11 cellular contexts compared by ENCODE assay signal in the genomic region with DNA sequence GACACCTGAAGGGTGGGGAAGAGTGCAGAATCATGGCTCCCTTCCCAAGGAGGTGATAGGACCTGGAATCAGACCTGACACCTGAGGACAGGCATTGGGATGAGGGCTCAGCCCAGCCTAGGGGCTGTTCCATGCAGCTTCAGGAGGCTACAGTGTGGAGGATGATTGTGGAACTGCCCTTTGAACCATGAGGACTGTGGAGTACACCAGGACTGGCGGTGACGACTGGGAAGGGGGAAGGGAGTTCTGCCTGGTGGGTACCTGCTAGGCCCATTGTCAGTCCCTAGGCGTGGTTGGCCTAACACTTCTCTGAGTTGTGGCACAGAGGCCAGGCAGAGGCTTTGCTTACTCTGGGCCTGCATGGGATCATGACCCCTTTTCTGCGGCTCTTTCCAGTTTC.
DNase-seq lines count a peak whose midpoint lies in the region; ATAC-seq and TF ChIP-seq lines count a peak whose summit lies in the region.
"Had no signal": no experiment of that assay in that cellular context is flagged by ENCODE, and none has a peak within 500 bp of the region (broad histone marks: within the 10 kb centered on the region; RNA-seq: fewer than 3 reads in every experiment).

No MANE protein-coding gene starts in this region.

- CTCF ChIA-PET in activated CD4-positive, alpha-beta memory T cell treated with anti-CD3 and anti-CD28 coated beads, Interleukin-2, amount 10 ng/mL, durations not matched to agents 7 days and 5 days (lab: Charles Lee) = no interaction called here

- peaks cover 81% of the 10 kb centered on the region for H4K20me1 ChIP-seq in DND-41 (ENCODE audit: insufficient read depth, low read length)
- H4K20me1 ChIP-seq in hepatocyte (ENCODE audit: insufficient read depth, poor library complexity, severe bottlenecking) = peaks cover 81% of the 10 kb centered on the region

- H3K4me1 Mint-ChIP-seq in activated CD4-positive, alpha-beta memory T cell treated with anti-CD3 and anti-CD28 coated beads, Interleukin-2, amount 10 ng/mL, durations not matched to agents 7 days and 5 days = peaks cover 78% of the 10 kb centered on the region

- H3K9me3 ChIP-seq in DND-41 (ENCODE audit: insufficient read depth, low read length, severe bottlenecking) = no peaks in the 10 kb centered on the region
- no peaks in the 10 kb centered on the region for H3K9me3 ChIP-seq in hepatocyte (ENCODE audit: low read depth)
- H3K9me3 ChIP-seq in spleen = no peaks in the 10 kb centered on the region

- TF ChIP-seq CTCF in DND-41 (IDR thresholded peaks at IDR 0.05; ENCODE audit: borderline replicate concordance, extremely low read depth, low read length, poor library complexity, severe bottlenecking) = no peak
- TF ChIP-seq CTCF in hepatocyte (IDR thresholded peaks at IDR 0.05; ENCODE audit: poor library complexity) = no peak
- no peak for TF ChIP-seq CTCF in spleen (IDR thresholded peaks at IDR 0.05 in 8 of 11, conservative IDR thresholded peaks at IDR 0.05 in 3 of 11)

- H3K27ac Mint-ChIP-seq in activated CD4-positive, alpha-beta memory T cell treated with anti-CD3 and anti-CD28 coated beads, Interleukin-2, amount 10 ng/mL, durations not matched to agents 7 days and 5 days = peak overlapping the region; percentile 93
- H3K27ac Mint-ChIP-seq: GM23338 had no signal

- H3K4me2 ChIP-seq in DND-41 (ENCODE audit: insufficient read depth, low read length) = no peak overlapping the region
- no peak overlapping the region for H3K4me2 ChIP-seq in hepatocyte
- H3K4me2 ChIP-seq: GM23338 had no signal

- H3K27ac ChIP-seq in DND-41 (ENCODE audit: low read length) = peak overlapping the region; percentile 15; the same call in 1 of the 2 replicates
- H3K27ac ChIP-seq in hepatocyte = peak overlapping the region; percentile 31
- H3K27ac ChIP-seq in spleen = peak overlapping the region in 7 of 8 donors; percentile 15 to 83 (median 71)

- H3K79me2 ChIP-seq in DND-41 (ENCODE audit: insufficient read depth, low read length) = peaks cover 95% of the 10 kb centered on the region
- H3K79me2 ChIP-seq in hepatocyte = peaks cover 98% of the 10 kb centered on the region

- no peaks in the 10 kb centered on the region for H3K27me3 Mint-ChIP-seq in activated CD4-positive, alpha-beta memory T cell treated with anti-CD3 and anti-CD28 coated beads, Interleukin-2, amount 10 ng/mL, durations not matched to agents 7 days and 5 days

- intact Hi-C loops in spleen (cut with DNase I; ENCODE audit: low total_unique reads) = no loop called here

- H3K4me1 ChIP-seq in DND-41 (ENCODE audit: insufficient read depth, low read length) (peaks cover 18% of the 10 kb centered on the region; the same call in 1 of the 2 replicates), hepatocyte (ENCODE audit: insufficient read depth) (peaks cover 21% of the 10 kb centered on the region), spleen (peaks cover 38 to 95% (median 79%) of the 10 kb centered on the region in 6 donors)

- no peak overlapping the region for H3K4me3 Mint-ChIP-seq in activated CD4-positive, alpha-beta memory T cell treated with anti-CD3 and anti-CD28 coated beads, Interleukin-2, amount 10 ng/mL, durations not matched to agents 7 days and 5 days
- H3K4me3 Mint-ChIP-seq: GM23338 had no signal

- H2AFZ ChIP-seq in DND-41 (ENCODE audit: low read depth, low read length) (no peak overlapping the region), hepatocyte (no peak overlapping the region)
- H2AFZ ChIP-seq: GM23338 had no signal

- DNase-seq in DND-41 = no peak
- DNase-seq in activated CD4-positive, alpha-beta memory T cell treated with anti-CD3 and anti-CD28 coated beads, Interleukin-2, amount 10 ng/mL, durations not matched to agents 7 days and 5 days = no peak
- DNase-seq in hepatocyte (ENCODE audit: low spot score) = peak; percentile 28
- no peak for DNase-seq in spleen
- DNase-seq in putamen (ENCODE audit: low spot score) = no peak
- DNase-seq in HK-2 (ENCODE audit: unreplicated experiment) = no peak
- no peak for DNase-seq in AG08396 (ENCODE audit: low spot score)
- DNase-seq: glutamatergic neuron; stimulated activated CD4-positive, alpha-beta T cell treated with anti-CD3 and anti-CD28 coated beads, Interleukin-2, amount 100 ng/mL, for 24 hours had no signal

- no peak overlapping the region for H3K9ac ChIP-seq in DND-41 (ENCODE audit: low read depth, low read length)

- ATAC-seq in DND-41 (ENCODE audit: insufficient read depth, low read depth) (no peak), HG02588 (IDR thresholded peaks at IDR 0.05; ENCODE audit: unreplicated experiment) (no peak)
- ATAC-seq: GM23338 had no signal

- H3K9me2 ChIP-seq in hepatocyte (replicated peaks; ENCODE audit: insufficient read depth) = no peaks in the 10 kb centered on the region

- WGBS in hepatocyte (ENCODE audit: low lambda C conversion rate, missing lambda C conversion rate) = 83% methylated on average over 4 of the region's 4 CpGs
- WGBS in spleen, 5 donors = 76 to 89% (median 83%) methylated on average over 4 of the region's 4 CpGs

- H3K36me3 ChIP-seq in DND-41 (ENCODE audit: insufficient read depth, low read length) (0 out of 2 replicates have a peak, but pooled peaks cover 4% of the 10 kb centered on the region), hepatocyte (replicated peaks; ENCODE audit: insufficient read depth, low read depth) (no peaks in the 10 kb centered on the region), spleen (no peaks in the 10 kb centered on the region)

- no peaks in the 10 kb centered on the region for H3K9me3 Mint-ChIP-seq in activated CD4-positive, alpha-beta memory T cell treated with anti-CD3 and anti-CD28 coated beads, Interleukin-2, amount 10 ng/mL, durations not matched to agents 7 days and 5 days
- H3K9me3 Mint-ChIP-seq: GM23338 had no signal

- H3K36me3 Mint-ChIP-seq in activated CD4-positive, alpha-beta memory T cell treated with anti-CD3 and anti-CD28 coated beads, Interleukin-2, amount 10 ng/mL, durations not matched to agents 7 days and 5 days (ENCODE audit: low read depth) = no peaks in the 10 kb centered on the region

- POLR2A ChIA-PET in activated CD4-positive, alpha-beta memory T cell treated with anti-CD3 and anti-CD28 coated beads, Interleukin-2, amount 10 ng/mL, durations not matched to agents 7 days and 5 days (lab: Charles Lee) = no interaction called here

- TF ChIP-seq POLR2A in spleen (IDR thresholded peaks at IDR 0.05) = no peak

- H3K27me3 ChIP-seq in DND-41 (ENCODE audit: insufficient read depth, low read length, poor library complexity) (no peaks in the 10 kb centered on the region), hepatocyte (no peaks in the 10 kb centered on the region), spleen (replicated peaks in 1 of 7) (no peaks in the 10 kb centered on the region)

- H3K4me3 ChIP-seq in DND-41 (ENCODE audit: low read depth in 1 of 2, low read length in 2 of 2) = no peak overlapping the region
- no peak overlapping the region for H3K4me3 ChIP-seq in hepatocyte
- no peak overlapping the region for H3K4me3 ChIP-seq in spleen
- H3K4me3 ChIP-seq: GM23338 had no signal

Comparison
In these comparisons a context has a peak if more than half of its experiments do, and no peak if none do; other contexts are left out.
1. H3K27ac ChIP-seq: peak in every context shown above with its lines; median percentile 71 in spleen; 31 in hepatocyte; 15 in DND-41.